ENCODE assay signal across 17 cellular contexts in the genomic region with DNA sequence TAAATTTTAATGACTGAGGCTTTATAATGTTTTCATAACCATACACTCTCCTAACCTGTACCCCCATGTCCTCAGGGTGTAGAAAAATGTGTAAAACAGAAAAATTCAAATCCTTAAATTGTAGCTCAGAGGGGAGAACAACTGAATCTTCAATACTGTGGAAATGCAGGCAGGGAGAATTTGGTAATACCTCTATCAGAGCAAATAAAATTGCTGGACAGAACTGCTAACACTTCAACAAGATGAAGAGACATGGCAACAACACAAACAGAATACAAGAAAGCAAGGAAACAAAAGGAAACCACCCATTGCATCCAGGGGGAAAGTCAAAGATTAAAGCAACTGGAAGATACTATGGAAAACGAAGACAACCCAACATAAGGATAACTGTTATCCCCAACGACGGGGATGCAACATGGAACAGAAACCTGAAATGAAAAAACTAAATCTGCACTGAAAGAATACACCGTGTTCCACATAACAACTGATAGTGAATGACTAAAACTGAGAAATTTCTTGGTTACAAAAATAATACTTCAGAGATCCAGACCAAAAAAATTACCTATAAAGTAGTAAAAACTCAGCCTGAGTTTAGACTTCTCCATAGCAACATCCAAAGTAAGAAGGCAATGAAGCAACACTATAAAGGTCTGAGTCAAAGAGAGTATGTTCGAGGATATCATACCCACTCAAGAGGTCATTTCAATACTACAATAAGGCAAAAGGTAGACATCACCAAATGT. TPM values are rescaled to one million over a fixed set of nuclear protein-coding genes. Genes with fewer than 3 reads are reported as not detected.
DNase-seq lines count a peak whose midpoint lies in the region; ATAC-seq and TF ChIP-seq lines count a peak whose summit lies in the region.
"Had no signal": no experiment of that assay in that cellular context is flagged by ENCODE, and none has a peak within 500 bp of the region (broad histone marks: within the 10 kb centered on the region; RNA-seq: fewer than 3 reads in every experiment).

No MANE protein-coding gene starts in this region.

- no peak overlapping the region for H3K27ac ChIP-seq in heart left ventricle

- H3K4me3 ChIP-seq in heart left ventricle, result no peak overlapping the region

- no peaks in the 10 kb centered on the region for H3K36me3 ChIP-seq in heart left ventricle

- H3K27me3 ChIP-seq in heart left ventricle, result no peaks in the 10 kb centered on the region

- H3K4me1 Mint-ChIP-seq in activated T-helper 17 cell treated with anti-CD3 and anti-CD28 coated beads, Interleukin-2, amount 50 U/mL, for 72 hours, result peaks cover 14% of the 10 kb centered on the region
- H3K4me1 Mint-ChIP-seq: CD14-positive monocyte had no signal

- H3K27me3 Mint-ChIP-seq in activated T-helper 17 cell treated with anti-CD3 and anti-CD28 coated beads, Interleukin-2, amount 50 U/mL, for 72 hours, result no peaks in the 10 kb centered on the region
- H3K27me3 Mint-ChIP-seq: activated naive CD8-positive, alpha-beta T cell; IgD-negative memory B cell had no signal

- H3K36me3 Mint-ChIP-seq in activated T-helper 17 cell treated with anti-CD3 and anti-CD28 coated beads, Interleukin-2, amount 50 U/mL, for 72 hours (ENCODE audit: low read depth), result peaks cover 6% of the 10 kb centered on the region
- H3K36me3 Mint-ChIP-seq: IgD-negative memory B cell had no signal

- no peak for TF ChIP-seq POLR2A in heart left ventricle (IDR thresholded peaks at IDR 0.05)

- H3K9me3 ChIP-seq in heart left ventricle, result no peaks in the 10 kb centered on the region

- DNase-seq in GDM1 (lab: John Stamatoyannopoulos, UW), result no peak
- DNase-seq in anterior cingulate cortex (lab: John Stamatoyannopoulos, UW), result no peak
- no peak for DNase-seq in GM19240 (ENCODE audit: insufficient read length, low spot score)
- no peak for DNase-seq in heart left ventricle
- DNase-seq: activated CD8-positive, alpha-beta memory T cell treated with anti-CD3 and anti-CD28 coated beads for 24 hours; hippocampal formation; NCI-H774; right cardiac atrium; SHP77 treated with DMSO at 0.1 percent for 48 hours had no signal

- peak overlapping the region; percentile 4 for H3K27ac Mint-ChIP-seq in activated T-helper 17 cell treated with anti-CD3 and anti-CD28 coated beads, Interleukin-2, amount 50 U/mL, for 72 hours
- H3K27ac Mint-ChIP-seq: activated naive CD8-positive, alpha-beta T cell; CD14-positive monocyte; nephron had no signal

- no peaks in the 10 kb centered on the region for H3K9me3 Mint-ChIP-seq in activated T-helper 17 cell treated with anti-CD3 and anti-CD28 coated beads, Interleukin-2, amount 50 U/mL, for 72 hours
- H3K9me3 Mint-ChIP-seq: CD14-positive monocyte, IgD-negative memory B cell, nephron had no signal

- ATAC-seq in GM18498 (IDR thresholded peaks at IDR 0.05; ENCODE audit: unreplicated experiment) (peak; percentile 71), GM19351 (IDR thresholded peaks at IDR 0.05; ENCODE audit: unreplicated experiment) (peak; percentile 80), HG02973 (IDR thresholded peaks at IDR 0.05; ENCODE audit: unreplicated experiment) (peak; percentile 84), heart left ventricle (no peak)
- ATAC-seq in activated T-helper 17 cell treated with anti-CD3 and anti-CD28 coated beads, Interleukin-2, amount 50 U/mL, for 72 hours (replicated peaks), result peak; percentile 80
- ATAC-seq: right cardiac atrium had no signal

- TF ChIP-seq CTCF in heart left ventricle (IDR thresholded peaks at IDR 0.05), result no peak

- no peaks in the 10 kb centered on the region for H3K4me1 ChIP-seq in heart left ventricle

- no peak overlapping the region for H3K4me3 Mint-ChIP-seq in activated T-helper 17 cell treated with anti-CD3 and anti-CD28 coated beads, Interleukin-2, amount 50 U/mL, for 72 hours
- H3K4me3 Mint-ChIP-seq: activated naive CD8-positive, alpha-beta T cell; CD14-positive monocyte; IgD-negative memory B cell; nephron had no signal

- intact Hi-C loops in heart left ventricle (cut with DNase I), result no loop called here

- 85 to 93% (median 90%) methylated on average over 5 of the region's 5 CpGs for WGBS in heart left ventricle, 4 donors

RNA-seq across cellular contexts. Expression of a gene that starts 48.5 kb away (rescaled TPM):
- total RNA-seq in activated T-helper 17 cell treated with anti-CD3 and anti-CD28 coated beads, Interleukin-2, amount 50 U/mL, for 72 hours, result 10 to 100 TPM; 22.4 to 31.3 TPM
- total RNA-seq in heart left ventricle, result 10 to 100 TPM in 4 of 9 donors, 1 to 10 TPM in 5; 8.8 to 23.3 (median 9.7) TPM
- polyA plus RNA-seq in heart left ventricle, result 10 to 100 TPM in 1 of 2 donors, 1 to 10 TPM in 1; 5.6 to 17.1 TPM

Comparison
In these comparisons a context has a peak if more than half of its experiments do, and no peak if none do; other contexts are left out.
1. ATAC-seq: peak in GM18498 (single experiment), GM19351 (single experiment), HG02973 (single experiment) and activated T-helper 17 cell treated with anti-CD3 and anti-CD28 coated beads, Interleukin-2, amount 50 U/mL, for 72 hours (single experiment); none in heart left ventricle (0 of 4).